8 cellular contexts compared by ENCODE assay signal in the genomic region with DNA sequence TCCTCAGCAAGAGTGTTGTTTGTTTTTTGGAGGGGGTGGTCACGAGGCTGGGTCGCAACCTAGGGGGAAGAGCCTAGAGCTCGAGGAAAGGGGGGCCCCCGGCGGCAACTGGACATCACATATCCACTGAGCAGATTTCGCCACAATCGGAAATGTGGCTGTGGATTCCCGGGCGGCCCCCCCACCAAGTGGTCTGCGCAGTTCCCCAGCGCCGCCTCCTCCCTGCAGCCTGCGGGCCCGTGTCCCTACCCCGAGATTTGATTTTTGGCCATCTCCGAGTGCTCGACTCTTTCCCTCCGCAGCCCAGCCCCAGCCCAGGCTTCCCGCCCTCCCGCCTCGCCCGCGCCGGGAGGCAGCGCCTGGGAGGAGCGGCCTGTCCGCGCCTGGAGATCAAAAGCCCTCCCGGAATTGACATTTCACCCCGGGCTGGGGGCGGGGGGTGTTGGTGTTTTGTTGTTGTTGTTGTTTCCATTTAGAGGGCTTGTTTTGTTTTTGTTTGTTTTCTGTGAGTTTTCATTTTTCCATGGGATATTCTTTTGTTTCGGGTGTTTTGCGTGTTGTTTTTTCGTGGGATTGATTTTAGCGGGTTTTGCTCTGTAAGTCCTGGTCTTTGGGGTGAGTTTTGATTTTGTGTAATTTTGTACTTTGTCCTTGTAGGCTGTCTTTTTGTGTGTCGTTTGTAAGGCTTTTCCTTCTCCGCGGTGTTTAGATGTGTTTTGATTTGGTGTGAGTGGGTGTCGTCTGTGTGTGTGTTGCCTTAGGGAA. TPM values are rescaled to one million over a fixed set of nuclear protein-coding genes. Genes with fewer than 3 reads are reported as not detected.
DNase-seq lines count a peak whose midpoint lies in the region; ATAC-seq and TF ChIP-seq lines count a peak whose summit lies in the region.

No MANE protein-coding gene starts in this region.

- peak overlapping the region; percentile 50; the same call in 1 of the 2 replicates for H2AFZ ChIP-seq in OCI-LY3 (ENCODE audit: low read depth, low read length)
- no peak overlapping the region for H2AFZ ChIP-seq in fibroblast of lung (ENCODE audit: low read length)

- H3K27ac ChIP-seq in OCI-LY3 (ENCODE audit: low read length): peak overlapping the region; percentile 91
- H3K27ac ChIP-seq in fibroblast of lung (ENCODE audit: insufficient read depth, low read length): no peak overlapping the region

- TF ChIP-seq CTCF in OCI-LY3 (IDR thresholded peaks at IDR 0.05; ENCODE audit: low read depth, low read length) (no peak), fibroblast of lung (conservative IDR thresholded peaks at IDR 0.05 in 1 of 2, IDR thresholded peaks at IDR 0.05 in 1 of 2; ENCODE audit: low read depth in 1 of 2, low read length in 2 of 2) (no peak)

- peaks cover 11% of the 10 kb centered on the region for H3K36me3 Mint-ChIP-seq in stimulated activated effector memory CD8-positive, alpha-beta T cell treated with anti-CD3 and anti-CD28 coated beads, Interleukin-12 subunit alpha, Interleukin-12 subunit beta, amount 100 ng/mL, for 72 hours

- intact Hi-C loops in head of caudate nucleus (cut with DNase I): no loop called here

- H3K27me3 ChIP-seq in OCI-LY3 (ENCODE audit: low read depth, low read length) (no peaks in the 10 kb centered on the region), fibroblast of lung (ENCODE audit: control insufficient read depth, insufficient read depth, low read length) (peaks cover 90% of the 10 kb centered on the region)

- peak overlapping the region; percentile 78 for H3K4me3 Mint-ChIP-seq in stimulated activated effector memory CD8-positive, alpha-beta T cell treated with anti-CD3 and anti-CD28 coated beads, Interleukin-12 subunit alpha, Interleukin-12 subunit beta, amount 100 ng/mL, for 72 hours

- peaks cover 3% of the 10 kb centered on the region for H3K36me3 ChIP-seq in OCI-LY3 (replicated peaks; ENCODE audit: low read depth, low read length)
- no peaks in the 10 kb centered on the region for H3K36me3 ChIP-seq in fibroblast of lung (ENCODE audit: control insufficient read depth, insufficient read depth, low read length)

- H3K27ac Mint-ChIP-seq in stimulated activated effector memory CD8-positive, alpha-beta T cell treated with anti-CD3 and anti-CD28 coated beads, Interleukin-12 subunit alpha, Interleukin-12 subunit beta, amount 100 ng/mL, for 72 hours: peak overlapping the region; percentile 15

- H3K4me1 ChIP-seq in OCI-LY3 (ENCODE audit: low read length): peaks cover 32% of the 10 kb centered on the region
- no peaks in the 10 kb centered on the region for H3K4me1 ChIP-seq in fibroblast of lung (ENCODE audit: control insufficient read depth, extremely low read depth, insufficient read depth, low read length)

- peaks cover 36% of the 10 kb centered on the region for H3K4me1 Mint-ChIP-seq in stimulated activated effector memory CD8-positive, alpha-beta T cell treated with anti-CD3 and anti-CD28 coated beads, Interleukin-12 subunit alpha, Interleukin-12 subunit beta, amount 100 ng/mL, for 72 hours

- no peaks in the 10 kb centered on the region for H3K9me3 Mint-ChIP-seq in stimulated activated effector memory CD8-positive, alpha-beta T cell treated with anti-CD3 and anti-CD28 coated beads, Interleukin-12 subunit alpha, Interleukin-12 subunit beta, amount 100 ng/mL, for 72 hours

- H3K9me3 ChIP-seq in OCI-LY3 (ENCODE audit: insufficient read depth, low read length): no peaks in the 10 kb centered on the region
- no peaks in the 10 kb centered on the region for H3K9me3 ChIP-seq in fibroblast of lung (ENCODE audit: control insufficient read depth, insufficient read depth, low read depth, low read length)

- no peak for ATAC-seq in stimulated activated effector memory CD8-positive, alpha-beta T cell treated with anti-CD3 and anti-CD28 coated beads, Interleukin-12 subunit alpha, Interleukin-12 subunit beta, amount 100 ng/mL, for 72 hours
- ATAC-seq in GM18511 (IDR thresholded peaks at IDR 0.05; ENCODE audit: unreplicated experiment): no peak

- H3K4me2 ChIP-seq in OCI-LY3 (ENCODE audit: low read length) (peak overlapping the region; percentile 100), fibroblast of lung (ENCODE audit: extremely low read depth, insufficient read depth, low read length) (no peak overlapping the region)

- H4K20me1 ChIP-seq in OCI-LY3 (ENCODE audit: insufficient read depth, low read length) (no peaks in the 10 kb centered on the region), fibroblast of lung (ENCODE audit: control insufficient read depth, extremely low read depth, insufficient read depth, low read length) (no peaks in the 10 kb centered on the region)

- H3K79me2 ChIP-seq in OCI-LY3 (ENCODE audit: low read length) (peaks cover 76% of the 10 kb centered on the region), fibroblast of lung (ENCODE audit: control insufficient read depth, insufficient read depth, low read length) (no peaks in the 10 kb centered on the region)

- H3K9ac ChIP-seq in OCI-LY3 (ENCODE audit: low read length) (peak overlapping the region; percentile 99), fibroblast of lung (ENCODE audit: insufficient read depth, low read length) (no peak overlapping the region)

- H3K4me3 ChIP-seq in OCI-LY3 (ENCODE audit: low read length) (peak overlapping the region; percentile 94), fibroblast of lung (replicated peaks in 1 of 4; ENCODE audit: control extremely low read depth in 1 of 4, insufficient read depth in 1 of 4, low read depth in 3 of 4, low read length in 4 of 4) (no peak overlapping the region)

- peak; percentile 27 for DNase-seq in activated T-cell treated with anti-CD3 and anti-CD28 coated beads, Interleukin-2, amount 50 U/mL, for 1 hour
- DNase-seq in activated T-cell treated with anti-CD3 and anti-CD28 coated beads for 4 hours: no peak
- peak; percentile 2 to 42 for DNase-seq in fibroblast of lung (ENCODE audit: low read depth in 2 of 2)
- DNase-seq in stimulated activated effector memory CD8-positive, alpha-beta T cell treated with anti-CD3 and anti-CD28 coated beads, Interleukin-12 subunit alpha, Interleukin-12 subunit beta, amount 100 ng/mL, for 72 hours (ENCODE audit: low spot score in 2 of 2): no peak
- DNase-seq in head of caudate nucleus: no peak
- no peak for DNase-seq in stimulated activated CD4-positive, alpha-beta T cell treated with anti-CD3 and anti-CD28 coated beads, Interleukin-2, amount 100 ng/mL, for 24 hours

RNA-seq across cellular contexts. Expression of a gene that starts 1.6 kb away (rescaled TPM):
- total RNA-seq in fibroblast of lung: not detected in 2 replicates
- not detected in 2 replicates for polyA plus RNA-seq in fibroblast of lung
- not detected in 2 replicates for polyA plus RNA-seq in fibroblast of lung (2012)
- not detected in 2 replicates for polyA minus RNA-seq in fibroblast of lung (ENCODE audit: low replicate concordance)

Comparison
In these comparisons a context has a peak if more than half of its experiments do, and no peak if none do; other contexts are left out.
1. DNase-seq: peak in activated T-cell treated with anti-CD3 and anti-CD28 coated beads, Interleukin-2, amount 50 U/mL, for 1 hour (single experiment) and fibroblast of lung (2 of 2); none in activated T-cell treated with anti-CD3 and anti-CD28 coated beads for 4 hours (single experiment), stimulated activated effector memory CD8-positive, alpha-beta T cell treated with anti-CD3 and anti-CD28 coated beads, Interleukin-12 subunit alpha, Interleukin-12 subunit beta, amount 100 ng/mL, for 72 hours (0 of 2), head of caudate nucleus (0 of 42) and stimulated activated CD4-positive, alpha-beta T cell treated with anti-CD3 and anti-CD28 coated beads, Interleukin-2, amount 100 ng/mL, for 24 hours (0 of 2).